ENCODE assay signal across 8 cellular contexts in genomic region chr6:26054937-26055669, GRCh38. TPM values are rescaled to one million over a fixed set of nuclear protein-coding genes. Genes with fewer than 3 reads are reported as not detected.
A peak's percentile ranks its signal among the peaks of the same experiment; 100 is the strongest.
DNase-seq lines count a peak whose midpoint lies in the region; ATAC-seq, FAIRE-seq and TF ChIP-seq lines count a peak whose summit lies in the region.

No MANE protein-coding gene starts in this region.

- peak overlapping the region; percentile 28 for H2AFZ ChIP-seq in endothelial cell of umbilical vein (ENCODE audit: low read depth, low read length)

- peak overlapping the region; percentile 62 to 74 (median 65) for H3K4me3 ChIP-seq in endothelial cell of umbilical vein (replicated peaks in 1 of 3; ENCODE audit: insufficient read depth in 1 of 3, low read depth in 1 of 3, low read length in 3 of 3)

- peak; percentile 61 for ATAC-seq in GM21360 (IDR thresholded peaks at IDR 0.05; ENCODE audit: unreplicated experiment)

- peaks cover 13% of the 10 kb centered on the region for H3K4me1 ChIP-seq in endothelial cell of umbilical vein (ENCODE audit: control insufficient read depth, extremely low read depth, insufficient read depth, low read length)

- H4K20me1 ChIP-seq in endothelial cell of umbilical vein (replicated peaks; ENCODE audit: control insufficient read depth, extremely low read depth, insufficient read depth, low read length), result no peaks in the 10 kb centered on the region

- H3K27me3 ChIP-seq in endothelial cell of umbilical vein (ENCODE audit: control insufficient read depth in 2 of 2, insufficient read depth in 2 of 2, low read length in 2 of 2), result no peaks in the 10 kb centered on the region

- intact Hi-C loops in endothelial cell of umbilical vein (cut with micrococcal nuclease), result loop anchor here (1.0 to 2.0 kb wide), 5 partner anchors 10 to 144 kb away; a partner anchor contains a TSS

- CTCF ChIA-PET in endothelial cell of umbilical vein (lab: Charles Lee), result interaction anchor here (1.0 to 2.5 kb wide), 3 partner anchors 9 to 69 kb away, joined by 3 to 9 read pairs (median 8); a partner anchor contains a TSS

- H3K9me3 ChIP-seq in endothelial cell of umbilical vein (replicated peaks; ENCODE audit: control insufficient read depth, insufficient read depth, low read length), result no peaks in the 10 kb centered on the region

- FAIRE-seq in endothelial cell of umbilical vein (lab: Jason Lieb, UNC), result peak; percentile 66

- TF ChIP-seq CTCF in endothelial cell of umbilical vein (IDR thresholded peaks at IDR 0.05; ENCODE audit: extremely low read depth in 1 of 2, insufficient read depth in 1 of 2, low read depth in 1 of 2, low read length in 2 of 2), result no peak

- H3K27ac ChIP-seq in endothelial cell of umbilical vein (ENCODE audit: insufficient read depth, low read depth, low read length), result peak overlapping the region; percentile 98

- no peaks in the 10 kb centered on the region for H3K36me3 ChIP-seq in endothelial cell of umbilical vein (ENCODE audit: control insufficient read depth in 2 of 2, extremely low read depth in 1 of 2, insufficient read depth in 2 of 2, low read length in 2 of 2)

- peak overlapping the region; percentile 80 for H3K4me2 ChIP-seq in endothelial cell of umbilical vein (ENCODE audit: insufficient read depth, low read length)

- H3K9ac ChIP-seq in endothelial cell of umbilical vein (replicated peaks; ENCODE audit: extremely low read depth, insufficient read depth, low read length), result peak overlapping the region; percentile 95

- peak; percentile 98 for TF ChIP-seq POLR2A in endothelial cell of umbilical vein (IDR thresholded peaks at IDR 0.05; ENCODE audit: low read depth, low read length)

- dilution Hi-C loops in endothelial cell of umbilical vein (cut with MboI; ENCODE audit: extremely low pct_ligation_motif_present, low sequenced_read_pairs), result no loop called here

- H3K9me1 ChIP-seq in endothelial cell of umbilical vein (replicated peaks; ENCODE audit: control insufficient read depth, extremely low read depth, insufficient read depth, low read length), result no peaks in the 10 kb centered on the region

- POLR2A ChIA-PET in endothelial cell of umbilical vein (lab: Charles Lee), result interaction anchor here (0.8 to 2.5 kb wide), 5 partner anchors 10 to 49 kb away, joined by 3 to 13 read pairs (median 9); a partner anchor contains a TSS

- no peaks in the 10 kb centered on the region for H3K79me2 ChIP-seq in endothelial cell of umbilical vein (ENCODE audit: control insufficient read depth, insufficient read depth, low read length)

- BruUV-seq in endothelial cell of umbilical vein (replicated peaks; lab: Mats Ljungman, UMichigan), result no TSS peak

- DNase-seq in COR-L47 (lab: John Stamatoyannopoulos, UW) (peak; percentile 82), HS-5 (ENCODE audit: low read depth) (peak; percentile 96), NOMO-1 treated with DMSO at 0.1 percent for 48 hours (lab: John Stamatoyannopoulos, UW; ENCODE audit: unreplicated experiment) (peak; percentile 96), endothelial cell of umbilical vein (ENCODE audit: low read depth, low spot score) (peak; percentile 94), middle frontal gyrus (ENCODE audit: extremely low spot score, low spot score) (peak; percentile 80)
- peak; percentile 89 for DNase-seq in activated CD8-positive, alpha-beta memory T cell treated with anti-CD3 and anti-CD28 coated beads, Interleukin-2, amount 50 U/mL, for 48 hours
- DNase-seq in stimulated activated CD8-positive, alpha-beta memory T cell treated with anti-CD3 and anti-CD28 coated beads, Interleukin-4, amount 100 ng/mL, for 24 hours (ENCODE audit: low read depth), result peak; percentile 70

TF ChIP-seq in endothelial cell of umbilical vein, 7 proteins besides CTCF, POLR2A, EP300 and RAD21:
- TF ChIP-seq EZH2 (IDR thresholded peaks at IDR 0.05; ENCODE audit: borderline replicate concordance, low read depth, low read length, severe bottlenecking), result no peak
- TF ChIP-seq POLR2AphosphoS5 (IDR thresholded peaks at IDR 0.05; ENCODE audit: insufficient read depth, low read depth, low read length), result peak; percentile 93

RNA-seq across cellular contexts. Expression of gene HFE, which starts 32.1 kb away (rescaled TPM):
- 5.6 and 6.3 TPM in 2 replicates for total RNA-seq in endothelial cell of umbilical vein
- 5.4 and 8.1 TPM in 2 replicates for polyA plus RNA-seq in endothelial cell of umbilical vein
- polyA plus RNA-seq in endothelial cell of umbilical vein (2011; cell fraction: cytosol; rRNA removed), result 5.6 and 6.1 TPM in 2 replicates
- 8.0 and 9.1 TPM in 2 replicates for polyA plus RNA-seq in endothelial cell of umbilical vein (2011; cell fraction: nucleus; rRNA removed)
- 5.1 and 5.8 TPM in 2 replicates for polyA plus RNA-seq in endothelial cell of umbilical vein (2012)
- 8.0 and 18.5 TPM in 2 replicates for polyA minus RNA-seq in endothelial cell of umbilical vein
- 9.4 TPM for polyA minus RNA-seq in endothelial cell of umbilical vein (2011; cell fraction: cytosol; rRNA and poly(A)+ RNA removed)
- 3.7 and 3.9 TPM in 2 replicates for polyA minus RNA-seq in endothelial cell of umbilical vein (2011; cell fraction: nucleus; rRNA and poly(A)+ RNA removed)

Comparison
In these comparisons a context has a peak if more than half of its experiments do, and no peak if none do; other contexts are left out.
1. Peak in every context shown above with its lines: DNase-seq, ATAC-seq, H3K4me3 ChIP-seq and H3K27ac ChIP-seq.